In genomic region chr5:74895906-74896305, GRCh38 we compare ENCODE assay signal across 10 cellular contexts. TPM values are rescaled to one million over a fixed set of nuclear protein-coding genes. Genes with fewer than 3 reads are reported as not detected.
DNase-seq lines count a peak whose midpoint lies in the region; ATAC-seq and TF ChIP-seq lines count a peak whose summit lies in the region.
"Had no signal": no experiment of that assay in that cellular context is flagged by ENCODE, and none has a peak within 500 bp of the region (broad histone marks: within the 10 kb centered on the region; RNA-seq: fewer than 3 reads in every experiment).

No MANE protein-coding gene starts in this region.

- 34% methylated on average over 5 of the region's 5 CpGs for WGBS in esophagus muscularis mucosa

- H3K79me2 ChIP-seq in osteoblast (ENCODE audit: insufficient read depth, low read length), result no peaks in the 10 kb centered on the region

- H3K4me1 ChIP-seq in osteoblast (ENCODE audit: insufficient read depth, low read length), result peaks cover 7% of the 10 kb centered on the region
- peaks cover 3 to 8% (median 8%) of the 10 kb centered on the region in 4 donors for H3K4me1 ChIP-seq in esophagus muscularis mucosa

- ATAC-seq in GM18861 (IDR thresholded peaks at IDR 0.05; ENCODE audit: unreplicated experiment) (no peak), GM18870 (IDR thresholded peaks at IDR 0.05; ENCODE audit: unreplicated experiment) (no peak)

- DNase-seq in DMS 273 (lab: John Stamatoyannopoulos, UW; ENCODE audit: unreplicated experiment) (peak; percentile 98), RPMI7951 (ENCODE audit: low read depth) (peak; percentile 78), fibroblast of the conjunctiva (ENCODE audit: low read depth) (peak; percentile 52), osteoblast (ENCODE audit: insufficient read length, low spot score, missing footprints) (peak; percentile 78), esophagus muscularis mucosa (ENCODE audit: extremely low spot score) (no peak)
- DNase-seq in stimulated activated CD4-positive, alpha-beta T cell treated with anti-CD3 and anti-CD28 coated beads, Interleukin-2, amount 100 ng/mL, for 48 hours, result no peak
- DNase-seq: central memory CD4-positive, alpha-beta T cell; naive B cell had no signal

- H3K27ac ChIP-seq in osteoblast (ENCODE audit: low read depth, low read length), result no peak overlapping the region
- H3K27ac ChIP-seq in esophagus muscularis mucosa (replicated peaks in 1 of 4), result no peak overlapping the region

- H2AFZ ChIP-seq in osteoblast (ENCODE audit: low read length), result no peak overlapping the region

- TF ChIP-seq CTCF in osteoblast (IDR thresholded peaks at IDR 0.05; ENCODE audit: extremely low read depth, low read depth, low read length), result no peak
- TF ChIP-seq CTCF in esophagus muscularis mucosa (IDR thresholded peaks at IDR 0.05), result no peak

- TF ChIP-seq POLR2A in esophagus muscularis mucosa (IDR thresholded peaks at IDR 0.05; ENCODE audit: low read depth), result no peak

- H3K4me3 ChIP-seq in osteoblast (ENCODE audit: insufficient read depth, low read length), result no peak overlapping the region
- no peak overlapping the region for H3K4me3 ChIP-seq in esophagus muscularis mucosa

- TF ChIP-seq EP300 in esophagus muscularis mucosa (IDR thresholded peaks at IDR 0.05), result no peak

- H3K36me3 ChIP-seq in osteoblast (ENCODE audit: insufficient read depth, low read length) (no peaks in the 10 kb centered on the region), esophagus muscularis mucosa (no peaks in the 10 kb centered on the region)

- no peaks in the 10 kb centered on the region for H3K27me3 ChIP-seq in osteoblast (ENCODE audit: insufficient read depth, low read length)
- no peaks in the 10 kb centered on the region for H3K27me3 ChIP-seq in esophagus muscularis mucosa

- H3K9me3 ChIP-seq in osteoblast (ENCODE audit: low read depth, low read length) (peaks cover 3% of the 10 kb centered on the region), esophagus muscularis mucosa (peaks cover 0 to 12% (median 0%) of the 10 kb centered on the region in 4 donors)

- intact Hi-C loops in esophagus muscularis mucosa (cut with DNase I), result no loop called here

- H3K4me2 ChIP-seq in osteoblast (ENCODE audit: insufficient read depth, low read length), result peak overlapping the region; percentile 39

- H4K20me1 ChIP-seq in osteoblast (ENCODE audit: insufficient read depth, low read length), result no peaks in the 10 kb centered on the region

RNA-seq across cellular contexts. Expression of gene FAM169A, which starts 29.7 kb away (rescaled TPM):
- 0.36 and 0.39 TPM in 2 replicates for total RNA-seq in RPMI7951 (2014; rRNA removed; shearing (Covaris generic))
- total RNA-seq in osteoblast, result under 0.01 TPM in 2 replicates
- 1 to 10 TPM in 3 of 4 donors, under 1 TPM in 1; 0.80 to 2.1 (median 1.3) TPM for total RNA-seq in esophagus muscularis mucosa

Comparison
In these comparisons a context has a peak if more than half of its experiments do, and no peak if none do; other contexts are left out.
1. DNase-seq: peak in DMS 273 (single experiment), RPMI7951 (single experiment), fibroblast of the conjunctiva (single experiment) and osteoblast (single experiment); none in stimulated activated CD4-positive, alpha-beta T cell treated with anti-CD3 and anti-CD28 coated beads, Interleukin-2, amount 100 ng/mL, for 48 hours (0 of 2) and esophagus muscularis mucosa (single experiment).